8 cellular contexts compared by ENCODE assay signal in the genomic region with DNA sequence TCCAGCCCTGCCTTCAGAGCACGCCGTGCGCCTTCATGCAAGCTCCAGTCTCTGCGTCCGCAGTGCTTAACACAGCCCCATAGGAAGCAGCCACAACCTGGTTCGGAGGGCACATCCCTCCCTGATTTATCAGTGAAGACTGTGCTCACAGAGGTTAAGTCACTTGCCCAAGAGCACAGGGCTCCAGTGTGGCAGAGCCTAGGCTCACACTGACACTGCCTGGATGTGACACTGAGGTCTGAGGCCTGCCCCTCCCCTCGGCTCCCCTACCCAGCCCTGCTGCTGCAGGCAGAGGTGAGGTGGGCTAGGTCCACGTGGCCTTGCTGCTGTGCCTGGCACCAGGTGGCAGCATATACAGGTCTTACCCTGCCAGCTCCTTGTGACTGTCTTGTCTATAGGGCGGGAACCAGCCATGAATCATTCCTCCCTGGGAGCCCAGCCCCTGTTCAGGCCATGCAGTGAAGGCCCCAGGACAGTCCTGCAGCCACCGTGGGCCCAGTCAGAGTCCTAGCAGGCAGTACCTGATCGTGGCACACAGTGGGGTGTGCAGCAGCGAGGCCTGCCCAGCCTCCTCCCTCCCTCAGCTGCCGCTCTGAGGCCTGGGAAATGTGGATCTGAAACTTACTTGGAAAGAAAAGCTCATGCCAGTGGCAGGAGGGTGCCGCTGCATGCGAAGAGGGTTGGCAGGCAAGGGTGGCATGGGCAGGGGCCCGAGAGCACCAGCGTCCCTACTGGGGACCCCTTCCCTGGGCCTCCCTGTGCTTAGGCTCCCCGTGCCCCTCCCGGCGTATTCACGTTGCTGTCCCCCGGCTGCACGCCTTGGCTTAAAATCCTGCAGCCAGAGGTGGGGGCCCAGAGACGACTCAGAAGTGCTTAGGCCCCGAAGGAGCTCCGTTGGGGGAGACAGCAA.
DNase-seq lines count a peak whose midpoint lies in the region.

No MANE protein-coding gene starts in this region.

- DNase-seq in COLO668 (lab: John Stamatoyannopoulos, UW; ENCODE audit: unreplicated experiment), result peak; percentile 50
- DNase-seq in HuH-7.5 (ENCODE audit: low spot score), result peak; percentile 40
- DNase-seq in T-helper 2 cell, result peak in 4 of 5 experiments; percentile 45 to 89 (median 67)
- DNase-seq in caudate nucleus (lab: John Stamatoyannopoulos, UW), result peak in 34 of 61 donors; percentile 14 to 77 (median 40)
- DNase-seq in left kidney (ENCODE audit: low read depth, low spot score), result peak; percentile 86
- DNase-seq in stimulated activated naive CD4-positive, alpha-beta T cell treated with Interleukin-2 at 50 U/mL for 16 hours (lab: John Stamatoyannopoulos, UW), result peak; percentile 71
- DNase-seq in KG1 (lab: John Stamatoyannopoulos, UW), result no peak
- no peak for DNase-seq in DMS153 (lab: John Stamatoyannopoulos, UW)

- H3K27ac ChIP-seq in caudate nucleus (ENCODE audit: low read depth, low read length), result peak overlapping the region; percentile 82

Comparison
In these comparisons a context has a peak if more than half of its experiments do, and no peak if none do; other contexts are left out.
1. DNase-seq: peak in COLO668 (single experiment), HuH-7.5 (single experiment), T-helper 2 cell (4 of 5), caudate nucleus (34 of 61), left kidney (single experiment) and stimulated activated naive CD4-positive, alpha-beta T cell treated with Interleukin-2 at 50 U/mL for 16 hours (single experiment); none in KG1 (single experiment) and DMS153 (single experiment).